8 cellular contexts compared by ENCODE assay signal in the genomic region with DNA sequence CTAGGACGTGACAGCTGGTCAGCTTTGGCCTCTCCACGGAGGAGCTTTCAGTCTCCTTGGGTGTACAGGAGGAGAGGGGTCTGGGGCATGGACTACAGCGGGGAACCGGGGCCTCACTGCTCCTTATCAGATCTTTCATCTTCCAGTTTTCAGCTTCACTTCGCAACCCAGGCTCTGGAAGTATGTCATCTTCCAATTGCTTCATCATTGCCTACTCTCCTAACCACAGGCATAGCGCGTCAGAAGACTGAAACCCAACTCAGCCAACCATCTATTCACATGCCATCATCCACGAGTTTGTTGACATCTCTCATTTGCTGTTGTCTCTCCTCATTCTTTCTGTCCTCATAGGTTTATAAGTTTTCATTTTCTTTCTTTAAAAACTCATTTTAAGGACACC.
"Had no signal": no experiment of that assay in that cellular context is flagged by ENCODE, and none has a peak within 500 bp of the region (broad histone marks: within the 10 kb centered on the region; RNA-seq: fewer than 3 reads in every experiment).

No MANE protein-coding gene starts in this region.

- H3K36me3 ChIP-seq: breast epithelium, upper lobe of right lung had no signal

- ATAC-seq: activated CD4-positive, CD25-positive, alpha-beta regulatory T cell treated with anti-CD3 and anti-CD28 coated beads, Interleukin-2, amount 50 U/mL, for 24 hours; sciatic nerve; stimulated activated naive CD8-positive, alpha-beta T cell treated with anti-CD3 and anti-CD28 coated beads, Interleukin-15, Interleukin-2, amounts not matched to agents 100 U/mL and 50 U/mL, for 24 hours; upper lobe of right lung had no signal

- DNase-seq: activated naive CD8-positive, alpha-beta T cell treated with anti-CD3 and anti-CD28 coated beads, Interleukin-2, amount 10 ng/mL, durations not matched to agents 7 days and 5 days; anterior cingulate cortex; stimulated activated naive CD8-positive, alpha-beta T cell treated with anti-CD3 and anti-CD28 coated beads, Interleukin-15, Interleukin-2, amounts not matched to agents 100 U/mL and 50 U/mL, for 24 hours; upper lobe of right lung had no signal

- H3K9me3 ChIP-seq: breast epithelium, upper lobe of right lung had no signal

- H3K27me3 ChIP-seq: breast epithelium, upper lobe of right lung had no signal

- H3K27ac ChIP-seq: epithelial cell of prostate, upper lobe of right lung had no signal

- H3K4me3 ChIP-seq: breast epithelium, upper lobe of right lung had no signal
